8 cellular contexts compared by ENCODE assay signal in the genomic region with DNA sequence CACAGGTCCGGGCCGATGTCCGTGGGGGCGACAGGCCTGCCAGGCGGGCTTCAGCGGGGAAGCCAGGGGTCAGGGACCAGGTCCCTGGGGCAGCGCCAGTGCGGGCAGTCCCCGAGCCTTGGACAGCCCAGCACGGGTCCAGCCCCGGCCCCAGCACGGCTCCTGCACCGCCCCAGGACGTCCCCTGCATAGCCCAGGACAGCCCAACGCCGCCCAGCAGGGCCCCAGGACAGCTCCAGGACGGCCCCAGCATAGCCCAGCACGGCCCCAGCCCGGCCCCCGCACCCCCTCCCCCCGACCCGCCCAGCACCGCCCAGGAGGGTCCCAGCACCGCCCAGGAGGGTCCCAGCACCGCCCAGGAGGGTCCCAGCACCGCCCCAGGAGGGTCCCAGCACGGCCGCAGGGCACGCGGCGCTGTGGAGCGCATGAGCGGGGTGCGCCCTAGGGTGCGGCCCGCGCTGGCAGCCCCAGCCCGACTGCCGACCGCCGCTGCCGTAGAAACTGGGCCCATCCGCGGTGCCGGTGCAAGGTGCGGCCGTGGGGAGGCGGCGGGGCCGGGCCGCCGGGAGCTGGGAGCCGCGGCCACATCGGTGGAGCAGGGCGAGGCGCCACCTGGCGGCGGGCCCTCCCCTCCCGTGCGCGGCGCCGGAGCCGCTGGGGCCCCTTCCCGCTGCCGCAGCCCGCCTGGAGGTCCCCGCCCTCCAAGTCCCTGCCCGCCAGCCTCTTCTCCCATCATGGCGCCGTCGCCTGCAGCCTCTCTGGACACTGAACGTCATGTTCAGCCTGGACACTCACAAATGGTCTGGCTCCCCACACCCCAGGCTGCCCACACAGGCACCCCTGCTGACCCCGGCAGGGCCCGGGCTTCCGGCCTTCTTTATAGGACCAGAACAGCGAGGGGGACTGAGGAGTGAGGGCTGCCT.
A peak's percentile ranks its signal among the peaks of the same experiment; 100 is the strongest.
DNase-seq lines count a peak whose midpoint lies in the region; ATAC-seq and TF ChIP-seq lines count a peak whose summit lies in the region.

No MANE protein-coding gene starts in this region.

- peak; percentile 36 for TF ChIP-seq CTCF in choroid plexus epithelial cell (conservative IDR thresholded peaks at IDR 0.05; ENCODE audit: low read depth, low read length)

- no peaks in the 10 kb centered on the region for H3K9me3 Mint-ChIP-seq in memory B cell

- H3K36me3 Mint-ChIP-seq in memory B cell = no peaks in the 10 kb centered on the region

- peak overlapping the region; percentile 36 for H3K4me3 ChIP-seq in choroid plexus epithelial cell (ENCODE audit: low read depth, low read length)

- peak; percentile 50 to 60 for ATAC-seq in activated CD4-positive, CD25-positive, alpha-beta regulatory T cell treated with anti-CD3 and anti-CD28 coated beads, Interleukin-2, amount 50 U/mL, for 24 hours
- ATAC-seq in memory B cell (ENCODE audit: low read depth) = peak; percentile 64
- no peak for ATAC-seq in GM21825 (IDR thresholded peaks at IDR 0.05; ENCODE audit: unreplicated experiment)

- peaks cover 5% of the 10 kb centered on the region for H3K27me3 Mint-ChIP-seq in memory B cell

- peak; percentile 79 for DNase-seq in DMS 273 (lab: John Stamatoyannopoulos, UW; ENCODE audit: unreplicated experiment)
- DNase-seq in DMS 273 treated with DMSO at 0.1 percent for 48 hours (lab: John Stamatoyannopoulos, UW) = no peak
- peak; percentile 39 for DNase-seq in choroid plexus epithelial cell (ENCODE audit: low read depth)
- peak; percentile 22 to 28 for DNase-seq in memory B cell (ENCODE audit: low spot score in 2 of 2)
- DNase-seq in stimulated activated CD8-positive, alpha-beta memory T cell treated with anti-CD3 and anti-CD28 coated beads, Interleukin-7, amount 100 ng/mL, for 48 hours (ENCODE audit: extremely low read depth in 1 of 2, low read depth in 1 of 2) = peak; percentile 17 to 20
- no peak for DNase-seq in GDM1 (lab: John Stamatoyannopoulos, UW)

- H3K27ac Mint-ChIP-seq in memory B cell = no peak overlapping the region

- no peak overlapping the region for H3K4me3 Mint-ChIP-seq in memory B cell

- no peaks in the 10 kb centered on the region for H3K4me1 Mint-ChIP-seq in memory B cell

Comparison
In these comparisons a context has a peak if more than half of its experiments do, and no peak if none do; other contexts are left out.
1. DNase-seq: peak in DMS 273 (single experiment), choroid plexus epithelial cell (single experiment), memory B cell (2 of 2) and stimulated activated CD8-positive, alpha-beta memory T cell treated with anti-CD3 and anti-CD28 coated beads, Interleukin-7, amount 100 ng/mL, for 48 hours (2 of 2); none in DMS 273 treated with DMSO at 0.1 percent for 48 hours (single experiment) and GDM1 (single experiment).